ENCODE assay signal across 20 cellular contexts in genomic region chr16:16988963-16989362, GRCh38.
DNase-seq lines count a peak whose midpoint lies in the region; ATAC-seq and TF ChIP-seq lines count a peak whose summit lies in the region.
"Had no signal": no experiment of that assay in that cellular context is flagged by ENCODE, and none has a peak within 500 bp of the region (broad histone marks: within the 10 kb centered on the region; RNA-seq: fewer than 3 reads in every experiment).

No MANE protein-coding gene starts in this region.

- no peaks in the 10 kb centered on the region for H3K79me2 ChIP-seq in osteoblast (ENCODE audit: insufficient read depth, low read length)

- no peaks in the 10 kb centered on the region for H3K27me3 Mint-ChIP-seq in stimulated activated naive CD8-positive, alpha-beta T cell treated with anti-CD3 and anti-CD28 coated beads, Interleukin-15, amount 100 ng/mL, for 72 hours
- no peaks in the 10 kb centered on the region for H3K27me3 Mint-ChIP-seq in activated B cell treated with CpG ODN at 0.5 μM for 24 hours
- H3K27me3 Mint-ChIP-seq in stimulated activated naive B cell treated with anti-CD40 and anti-IgM and Interleukin-4, amounts not matched to agents 10 μg/mL and 1 μg/mL and 100 μg/mL, for 72 hours: no peaks in the 10 kb centered on the region

- DNase-seq in stimulated activated naive CD8-positive, alpha-beta T cell treated with anti-CD3 and anti-CD28 coated beads, Interleukin-15, amount 100 ng/mL, for 72 hours: no peak
- DNase-seq in stimulated activated naive CD8-positive, alpha-beta T cell treated with anti-CD3 and anti-CD28 coated beads, Interleukin-15, Interleukin-2, amounts not matched to agents 100 U/mL and 50 U/mL, for 24 hours: no peak
- DNase-seq in activated B cell treated with CpG ODN at 0.5 μM for 24 hours (no peak), osteoblast (ENCODE audit: insufficient read length, low spot score, missing footprints) (no peak), SJCRH30 (no peak), COLO829 (ENCODE audit: low spot score) (no peak)
- DNase-seq in stimulated activated naive B cell treated with anti-CD40 and anti-IgM and Interleukin-4, amounts not matched to agents 10 μg/mL and 1 μg/mL and 100 μg/mL, for 72 hours: peak; percentile 23
- DNase-seq: AML-193, COR-L47, GF-D8, KBM-7, NCI-H1105, NCI-H1694, NCI-H2081 treated with DMSO at 0.1 percent for 48 hours, SW 1271 had no signal

- no peaks in the 10 kb centered on the region for H4K20me1 ChIP-seq in osteoblast (ENCODE audit: insufficient read depth, low read length)

- H3K4me2 ChIP-seq in osteoblast (ENCODE audit: insufficient read depth, low read length): no peak overlapping the region

- H3K4me1 Mint-ChIP-seq in stimulated activated naive CD8-positive, alpha-beta T cell treated with anti-CD3 and anti-CD28 coated beads, Interleukin-15, amount 100 ng/mL, for 72 hours: peaks cover 14% of the 10 kb centered on the region
- H3K4me1 Mint-ChIP-seq in activated B cell treated with CpG ODN at 0.5 μM for 24 hours: peaks cover 24% of the 10 kb centered on the region
- H3K4me1 Mint-ChIP-seq in stimulated activated naive B cell treated with anti-CD40 and anti-IgM and Interleukin-4, amounts not matched to agents 10 μg/mL and 1 μg/mL and 100 μg/mL, for 72 hours: peaks cover 24 to 37% of the 10 kb centered on the region in 2 donors

- POLR2A ChIA-PET in activated B cell treated with CpG ODN at 0.5 μM for 24 hours (lab: Charles Lee): interaction anchor here (0.6 to 2.4 kb wide), 3 partner anchors 80 to 82 kb away, joined by 3 to 7 read pairs (median 5); no protein-coding TSS in a partner anchor

- H3K4me1 ChIP-seq in osteoblast (ENCODE audit: insufficient read depth, low read length): no peaks in the 10 kb centered on the region
- no peaks in the 10 kb centered on the region for H3K4me1 ChIP-seq in SJCRH30
- H3K4me1 ChIP-seq: HAP-1 had no signal

- no peak overlapping the region for H2AFZ ChIP-seq in osteoblast (ENCODE audit: low read length)

- H3K36me3 Mint-ChIP-seq in activated B cell treated with CpG ODN at 0.5 μM for 24 hours (ENCODE audit: low read depth): no peaks in the 10 kb centered on the region
- H3K36me3 Mint-ChIP-seq in stimulated activated naive B cell treated with anti-CD40 and anti-IgM and Interleukin-4, amounts not matched to agents 10 μg/mL and 1 μg/mL and 100 μg/mL, for 72 hours: no peaks in the 10 kb centered on the region

- no peak overlapping the region for H3K4me3 Mint-ChIP-seq in stimulated activated naive CD8-positive, alpha-beta T cell treated with anti-CD3 and anti-CD28 coated beads, Interleukin-15, amount 100 ng/mL, for 72 hours
- no peak overlapping the region for H3K4me3 Mint-ChIP-seq in activated B cell treated with CpG ODN at 0.5 μM for 24 hours
- H3K4me3 Mint-ChIP-seq in stimulated activated naive B cell treated with anti-CD40 and anti-IgM and Interleukin-4, amounts not matched to agents 10 μg/mL and 1 μg/mL and 100 μg/mL, for 72 hours: no peak overlapping the region

- H3K4me3 ChIP-seq in osteoblast (ENCODE audit: insufficient read depth, low read length): no peak overlapping the region
- no peak overlapping the region for H3K4me3 ChIP-seq in SJCRH30
- H3K4me3 ChIP-seq: HAP-1 had no signal

- H3K36me3 ChIP-seq in osteoblast (ENCODE audit: insufficient read depth, low read length) (no peaks in the 10 kb centered on the region), SJCRH30 (no peaks in the 10 kb centered on the region)
- H3K36me3 ChIP-seq: HAP-1 had no signal

- CTCF ChIA-PET in activated B cell treated with CpG ODN at 0.5 μM for 24 hours (lab: Charles Lee): no interaction called here

- intact Hi-C loops in activated B cell treated with CpG ODN at 0.5 μM for 24 hours (cut with micrococcal nuclease): no loop called here

- H3K27ac ChIP-seq in osteoblast (ENCODE audit: low read depth, low read length) (no peak overlapping the region), SJCRH30 (no peak overlapping the region)
- H3K27ac ChIP-seq: 22Rv1 had no signal

- peaks cover 0 to 5% of the 10 kb centered on the region in 2 donors for H3K9me3 Mint-ChIP-seq in stimulated activated naive CD8-positive, alpha-beta T cell treated with anti-CD3 and anti-CD28 coated beads, Interleukin-15, amount 100 ng/mL, for 72 hours
- no peaks in the 10 kb centered on the region for H3K9me3 Mint-ChIP-seq in activated B cell treated with CpG ODN at 0.5 μM for 24 hours
- H3K9me3 Mint-ChIP-seq in stimulated activated naive B cell treated with anti-CD40 and anti-IgM and Interleukin-4, amounts not matched to agents 10 μg/mL and 1 μg/mL and 100 μg/mL, for 72 hours: peaks cover 0 to 3% of the 10 kb centered on the region in 2 donors

- TF ChIP-seq CTCF in activated B cell treated with CpG ODN at 0.5 μM for 24 hours (IDR thresholded peaks at IDR 0.05) (no peak), osteoblast (IDR thresholded peaks at IDR 0.05; ENCODE audit: extremely low read depth, low read depth, low read length) (no peak)

- peak overlapping the region; percentile 10 to 41 for H3K27ac Mint-ChIP-seq in stimulated activated naive CD8-positive, alpha-beta T cell treated with anti-CD3 and anti-CD28 coated beads, Interleukin-15, amount 100 ng/mL, for 72 hours
- H3K27ac Mint-ChIP-seq in activated B cell treated with CpG ODN at 0.5 μM for 24 hours: peak overlapping the region; percentile 30
- H3K27ac Mint-ChIP-seq in stimulated activated naive B cell treated with anti-CD40 and anti-IgM and Interleukin-4, amounts not matched to agents 10 μg/mL and 1 μg/mL and 100 μg/mL, for 72 hours: peak overlapping the region; percentile 6

- no peak for ATAC-seq in stimulated activated naive CD8-positive, alpha-beta T cell treated with anti-CD3 and anti-CD28 coated beads, Interleukin-15, amount 100 ng/mL, for 72 hours
- ATAC-seq in stimulated activated naive CD8-positive, alpha-beta T cell treated with anti-CD3 and anti-CD28 coated beads, Interleukin-15, Interleukin-2, amounts not matched to agents 100 U/mL and 50 U/mL, for 24 hours: no peak
- peak; percentile 71 for ATAC-seq in GM21360 (IDR thresholded peaks at IDR 0.05; ENCODE audit: unreplicated experiment)
- peak; percentile 61 for ATAC-seq in activated B cell treated with CpG ODN at 0.5 μM for 24 hours (ENCODE audit: low read depth)
- peak; percentile 90 to 96 for ATAC-seq in stimulated activated naive B cell treated with anti-CD40 and anti-IgM and Interleukin-4, amounts not matched to agents 10 μg/mL and 1 μg/mL and 100 μg/mL, for 72 hours (replicated peaks)
- ATAC-seq: HepG2, Right ventricle myocardium inferior had no signal

- H3K9me3 ChIP-seq in osteoblast (ENCODE audit: low read depth, low read length) (no peaks in the 10 kb centered on the region), SJCRH30 (replicated peaks) (no peaks in the 10 kb centered on the region)
- H3K9me3 ChIP-seq: HAP-1 had no signal

- H3K27me3 ChIP-seq in osteoblast (ENCODE audit: insufficient read depth, low read length): no peaks in the 10 kb centered on the region
- no peaks in the 10 kb centered on the region for H3K27me3 ChIP-seq in SJCRH30

Comparison
In these comparisons a context has a peak if more than half of its experiments do, and no peak if none do; other contexts are left out.
1. ATAC-seq: peak in GM21360 (single experiment), activated B cell treated with CpG ODN at 0.5 μM for 24 hours (single experiment) and stimulated activated naive B cell treated with anti-CD40 and anti-IgM and Interleukin-4, amounts not matched to agents 10 μg/mL and 1 μg/mL and 100 μg/mL, for 72 hours (2 of 2); none in stimulated activated naive CD8-positive, alpha-beta T cell treated with anti-CD3 and anti-CD28 coated beads, Interleukin-15, amount 100 ng/mL, for 72 hours (single experiment) and stimulated activated naive CD8-positive, alpha-beta T cell treated with anti-CD3 and anti-CD28 coated beads, Interleukin-15, Interleukin-2, amounts not matched to agents 100 U/mL and 50 U/mL, for 24 hours (single experiment).
2. Peak in every context shown above with its lines, with median percentiles within 50 percentile points of each other: H3K27ac Mint-ChIP-seq.